Comparison of ENCODE assay signal across 27 cellular contexts in genomic region chr1:245894843-245895242, GRCh38.
A peak's percentile ranks its signal among the peaks of the same experiment; 100 is the strongest.
DNase-seq lines count a peak whose midpoint lies in the region; ATAC-seq, FAIRE-seq and TF ChIP-seq lines count a peak whose summit lies in the region.
"Had no signal": no experiment of that assay in that cellular context is flagged by ENCODE, and none has a peak within 500 bp of the region (broad histone marks: within the 10 kb centered on the region; RNA-seq: fewer than 3 reads in every experiment).

No MANE protein-coding gene starts in this region.

- no peaks in the 10 kb centered on the region for H3F3A ChIP-seq in PC-3 (ENCODE audit: low read length, unreplicated experiment)

- H3K27me3 ChIP-seq in bronchial epithelial cell (ENCODE audit: control insufficient read depth, insufficient read depth, low read length) (no peaks in the 10 kb centered on the region), PC-3 (ENCODE audit: low read length) (no peaks in the 10 kb centered on the region), stomach (no peaks in the 10 kb centered on the region)
- H3K27me3 ChIP-seq: dorsolateral prefrontal cortex had no signal

- no peak overlapping the region for H2AFZ ChIP-seq in PC-3 (ENCODE audit: low read length)

- FAIRE-seq in bronchial epithelial cell (lab: Jason Lieb, UNC) = peak; percentile 58
- FAIRE-seq: endothelial cell of umbilical vein had no signal

- peaks cover 14% of the 10 kb centered on the region for H3K36me3 Mint-ChIP-seq in natural killer cell treated with Interleukin-12 subunit alpha and Interleukin-12 subunit beta and Interleukin-15 and Interleukin-18, amount 100 ng/mL, for 72 hours
- peaks cover 23% of the 10 kb centered on the region for H3K36me3 Mint-ChIP-seq in activated CD4-positive, alpha-beta T cell treated with anti-CD3 and anti-CD28 coated beads for 36 hours (ENCODE audit: low read depth)
- H3K36me3 Mint-ChIP-seq: stimulated activated effector memory CD8-positive, alpha-beta T cell treated with anti-CD3 and anti-CD28 coated beads, Interleukin-12 subunit alpha, Interleukin-12 subunit beta, amount 100 ng/mL, for 72 hours had no signal

- H3K4me3 ChIP-seq in bronchial epithelial cell (ENCODE audit: low read depth, low read length) (no peak overlapping the region), PC-3 (ENCODE audit: low read length) (no peak overlapping the region), stomach (no peak overlapping the region)
- H3K4me3 ChIP-seq: dorsolateral prefrontal cortex, skin epidermis had no signal

- H3K9me3 ChIP-seq in PC-3 (ENCODE audit: low read length) (no peaks in the 10 kb centered on the region), stomach (no peaks in the 10 kb centered on the region)

- peaks cover 12 to 13% of the 10 kb centered on the region in 2 donors for H3K4me1 Mint-ChIP-seq in natural killer cell treated with Interleukin-12 subunit alpha and Interleukin-12 subunit beta and Interleukin-15 and Interleukin-18, amount 100 ng/mL, for 72 hours (ENCODE audit: low read depth in 2 of 2)
- H3K4me1 Mint-ChIP-seq in activated CD4-positive, alpha-beta T cell treated with anti-CD3 and anti-CD28 coated beads for 36 hours = no peaks in the 10 kb centered on the region
- H3K4me1 Mint-ChIP-seq: stimulated activated effector memory CD8-positive, alpha-beta T cell treated with anti-CD3 and anti-CD28 coated beads, Interleukin-12 subunit alpha, Interleukin-12 subunit beta, amount 100 ng/mL, for 72 hours had no signal

- TF ChIP-seq POLR2A in stomach (IDR thresholded peaks at IDR 0.05) = no peak

- H3K4me2 ChIP-seq in PC-3 (ENCODE audit: low read length) = no peak overlapping the region
- H3K4me2 ChIP-seq: KMS-11 had no signal

- H3K4me1 ChIP-seq in PC-3 (ENCODE audit: insufficient read depth, low read length) (no peaks in the 10 kb centered on the region), stomach (no peaks in the 10 kb centered on the region)

- H3K9ac ChIP-seq in PC-3 (ENCODE audit: low read length) = no peak overlapping the region
- H3K9ac ChIP-seq: KMS-11 had no signal

- TF ChIP-seq CTCF in bronchial epithelial cell (IDR thresholded peaks at IDR 0.05; ENCODE audit: insufficient read depth, low read length, severe bottlenecking) (no peak), PC-3 (conservative IDR thresholded peaks at IDR 0.05; ENCODE audit: low read depth, low read length) (no peak), stomach (IDR thresholded peaks at IDR 0.05) (no peak)

- CTCF ChIA-PET in PC-3 (lab: Charles Lee) = no interaction called here
- CTCF ChIA-PET in activated CD4-positive, alpha-beta T cell treated with anti-CD3 and anti-CD28 coated beads for 36 hours (lab: Charles Lee) = no interaction called here

- H3K27me3 Mint-ChIP-seq in natural killer cell treated with Interleukin-12 subunit alpha and Interleukin-12 subunit beta and Interleukin-15 and Interleukin-18, amount 100 ng/mL, for 72 hours = no peaks in the 10 kb centered on the region
- H3K27me3 Mint-ChIP-seq in activated CD4-positive, alpha-beta T cell treated with anti-CD3 and anti-CD28 coated beads for 36 hours = no peaks in the 10 kb centered on the region
- H3K27me3 Mint-ChIP-seq: activated naive CD8-positive, alpha-beta T cell; memory B cell had no signal

- TF ChIP-seq EP300 in stomach (IDR thresholded peaks at IDR 0.05) = no peak

- no peak overlapping the region for H3K4me3 Mint-ChIP-seq in natural killer cell treated with Interleukin-12 subunit alpha and Interleukin-12 subunit beta and Interleukin-15 and Interleukin-18, amount 100 ng/mL, for 72 hours
- H3K4me3 Mint-ChIP-seq in activated CD4-positive, alpha-beta T cell treated with anti-CD3 and anti-CD28 coated beads for 36 hours = no peak overlapping the region
- H3K4me3 Mint-ChIP-seq: activated naive CD8-positive, alpha-beta T cell; memory B cell; stimulated activated effector memory CD8-positive, alpha-beta T cell treated with anti-CD3 and anti-CD28 coated beads, Interleukin-12 subunit alpha, Interleukin-12 subunit beta, amount 100 ng/mL, for 72 hours had no signal

- H3K36me3 ChIP-seq in bronchial epithelial cell (ENCODE audit: control insufficient read depth, insufficient read depth, low read length) (no peaks in the 10 kb centered on the region), PC-3 (ENCODE audit: low read depth, low read length) (0 out of 2 replicates have a peak, but pooled peaks cover 4% of the 10 kb centered on the region), stomach (peaks cover 0 to 6% (median 2%) of the 10 kb centered on the region in 4 donors)

- H3K9me3 Mint-ChIP-seq in natural killer cell treated with Interleukin-12 subunit alpha and Interleukin-12 subunit beta and Interleukin-15 and Interleukin-18, amount 100 ng/mL, for 72 hours = peaks cover 4% of the 10 kb centered on the region
- peaks cover 10% of the 10 kb centered on the region for H3K9me3 Mint-ChIP-seq in activated CD4-positive, alpha-beta T cell treated with anti-CD3 and anti-CD28 coated beads for 36 hours (ENCODE audit: low read depth)

- no peaks in the 10 kb centered on the region for H4K20me1 ChIP-seq in PC-3 (ENCODE audit: low read length)

- no peaks in the 10 kb centered on the region for H3K79me2 ChIP-seq in PC-3 (ENCODE audit: low read length)

- POLR2A ChIA-PET in PC-3 (lab: Charles Lee; ENCODE audit: unreplicated experiment) = no interaction called here
- POLR2A ChIA-PET in activated CD4-positive, alpha-beta T cell treated with anti-CD3 and anti-CD28 coated beads for 36 hours (lab: Charles Lee) = no interaction called here

- H3K27ac ChIP-seq in PC-3 (ENCODE audit: low read length) (no peak overlapping the region), stomach (no peak overlapping the region)
- H3K27ac ChIP-seq: dorsolateral prefrontal cortex, KMS-11, RWPE1, skin epidermis, VCaP had no signal

- H3K9me2 ChIP-seq in PC-3 (replicated peaks; ENCODE audit: low read length) = no peaks in the 10 kb centered on the region

- BruUV-seq in PC-3 (replicated peaks; lab: Mats Ljungman, UMichigan) = no TSS peak

- 82 to 91% (median 88%) methylated on average over 7 of the region's 7 CpGs for WGBS in stomach, 5 donors

- DNase-seq in D341Med (ENCODE audit: low spot score) (peak; percentile 59), bronchial epithelial cell (ENCODE audit: low read depth) (no peak), PC-3 (no peak), stomach (no peak)
- DNase-seq in natural killer cell treated with Interleukin-12 subunit alpha and Interleukin-12 subunit beta and Interleukin-15 and Interleukin-18, amount 100 ng/mL, for 72 hours (ENCODE audit: low spot score) = no peak
- no peak for DNase-seq in activated CD4-positive, alpha-beta T cell treated with anti-CD3 and anti-CD28 coated beads for 36 hours
- DNase-seq in activated CD8-positive, alpha-beta memory T cell treated with anti-CD3 and anti-CD28 coated beads for 24 hours = no peak
- DNase-seq: ACHN; activated CD8-positive, alpha-beta memory T cell treated with anti-CD3 and anti-CD28 coated beads, Interleukin-2, amount 50 U/mL, for 48 hours; aorta; Calu3; central memory CD4-positive, alpha-beta T cell; glutamatergic neuron; NCI-H146; NCI-H510A; occipital lobe; stimulated activated CD4-positive, alpha-beta T cell treated with anti-CD3 and anti-CD28 coated beads, Interleukin-2, amount 100 ng/mL, for 48 hours had no signal

- no peak overlapping the region for H3K27ac Mint-ChIP-seq in natural killer cell treated with Interleukin-12 subunit alpha and Interleukin-12 subunit beta and Interleukin-15 and Interleukin-18, amount 100 ng/mL, for 72 hours
- no peak overlapping the region for H3K27ac Mint-ChIP-seq in activated CD4-positive, alpha-beta T cell treated with anti-CD3 and anti-CD28 coated beads for 36 hours
- H3K27ac Mint-ChIP-seq: activated naive CD8-positive, alpha-beta T cell; stimulated activated effector memory CD8-positive, alpha-beta T cell treated with anti-CD3 and anti-CD28 coated beads, Interleukin-12 subunit alpha, Interleukin-12 subunit beta, amount 100 ng/mL, for 72 hours had no signal

- ATAC-seq in HG03342 (IDR thresholded peaks at IDR 0.05; ENCODE audit: unreplicated experiment) (peak; percentile 80), PC-3 (no peak)
- ATAC-seq in natural killer cell treated with Interleukin-12 subunit alpha and Interleukin-12 subunit beta and Interleukin-15 and Interleukin-18, amount 100 ng/mL, for 72 hours = peak; percentile 38 to 69
- ATAC-seq in activated CD4-positive, alpha-beta T cell treated with anti-CD3 and anti-CD28 coated beads for 36 hours = no peak
- ATAC-seq: stimulated activated effector memory CD8-positive, alpha-beta T cell treated with anti-CD3 and anti-CD28 coated beads, Interleukin-12 subunit alpha, Interleukin-12 subunit beta, amount 100 ng/mL, for 72 hours had no signal

- intact Hi-C loops in PC-3 (cut with micrococcal nuclease) = no loop called here
- intact Hi-C loops in activated CD4-positive, alpha-beta T cell treated with anti-CD3 and anti-CD28 coated beads for 36 hours (cut with DNase I, micrococcal nuclease) = no loop called here
- intact Hi-C loops in stomach (cut with DNase I; ENCODE audit: low total_unique reads) = no loop called here

Comparison
In these comparisons a context has a peak if more than half of its experiments do, and no peak if none do; other contexts are left out.
1. ATAC-seq: peak in HG03342 (single experiment) and natural killer cell treated with Interleukin-12 subunit alpha and Interleukin-12 subunit beta and Interleukin-15 and Interleukin-18, amount 100 ng/mL, for 72 hours (2 of 2); none in PC-3 (single experiment) and activated CD4-positive, alpha-beta T cell treated with anti-CD3 and anti-CD28 coated beads for 36 hours (single experiment).